In the genomic region with DNA sequence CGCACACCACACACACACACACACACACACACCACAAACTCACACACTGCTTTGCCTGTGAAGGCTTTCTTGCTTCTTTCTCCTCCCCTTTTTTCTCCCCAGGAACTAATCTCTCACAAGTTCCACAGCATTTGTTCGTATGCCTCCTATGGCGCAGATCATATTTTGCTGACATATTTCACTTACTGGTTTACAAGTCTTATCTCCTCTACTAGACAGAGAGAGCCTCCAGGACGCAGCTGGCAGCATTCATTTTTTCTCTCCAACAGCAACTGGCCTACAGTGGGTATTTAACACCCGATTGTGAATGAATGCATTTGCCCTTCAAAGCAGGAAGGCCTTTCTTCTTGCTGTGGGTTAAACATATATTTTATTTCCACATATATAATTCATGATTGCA, we compare ENCODE assay signal across 2 cellular contexts.
TF ChIP-seq lines count a peak whose summit lies in the region.

No MANE protein-coding gene starts in this region.

TF ChIP-seq in SK-N-SH, 30 proteins besides CTCF, POLR2A, EP300 and RAD21 (continued from another document):
- TF ChIP-seq SIN3A (IDR thresholded peaks at IDR 0.05; ENCODE audit: borderline replicate concordance, low read depth, low read length) (no peak), YY1 (IDR thresholded peaks at IDR 0.05; ENCODE audit: low read depth) (no peak), RCOR1 (IDR thresholded peaks at IDR 0.05; ENCODE audit: low read length) (no peak), FOSL2 (IDR thresholded peaks at IDR 0.05; ENCODE audit: borderline replicate concordance, low read depth) (no peak), RFX5 (IDR thresholded peaks at IDR 0.05; ENCODE audit: low read length) (no peak)
- TF ChIP-seq, protein P1, sequence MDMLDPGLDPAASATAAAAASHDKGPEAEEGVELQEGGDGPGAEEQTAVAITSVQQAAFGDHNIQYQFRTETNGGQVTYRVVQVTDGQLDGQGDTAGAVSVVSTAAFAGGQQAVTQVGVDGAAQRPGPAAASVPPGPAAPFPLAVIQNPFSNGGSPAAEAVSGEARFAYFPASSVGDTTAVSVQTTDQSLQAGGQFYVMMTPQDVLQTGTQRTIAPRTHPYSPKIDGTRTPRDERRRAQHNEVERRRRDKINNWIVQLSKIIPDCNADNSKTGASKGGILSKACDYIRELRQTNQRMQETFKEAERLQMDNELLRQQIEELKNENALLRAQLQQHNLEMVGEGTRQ (IDR thresholded peaks at IDR 0.05; ENCODE audit: borderline replicate concordance, low read depth, low read length) = no peak

TF ChIP-seq in SK-N-SH treated with all-trans-retinoic acid at 6 μM for 48 hours, 23 proteins besides CTCF, POLR2A, EP300 and RAD21 (continued from another document):
- TF ChIP-seq, protein P2, sequence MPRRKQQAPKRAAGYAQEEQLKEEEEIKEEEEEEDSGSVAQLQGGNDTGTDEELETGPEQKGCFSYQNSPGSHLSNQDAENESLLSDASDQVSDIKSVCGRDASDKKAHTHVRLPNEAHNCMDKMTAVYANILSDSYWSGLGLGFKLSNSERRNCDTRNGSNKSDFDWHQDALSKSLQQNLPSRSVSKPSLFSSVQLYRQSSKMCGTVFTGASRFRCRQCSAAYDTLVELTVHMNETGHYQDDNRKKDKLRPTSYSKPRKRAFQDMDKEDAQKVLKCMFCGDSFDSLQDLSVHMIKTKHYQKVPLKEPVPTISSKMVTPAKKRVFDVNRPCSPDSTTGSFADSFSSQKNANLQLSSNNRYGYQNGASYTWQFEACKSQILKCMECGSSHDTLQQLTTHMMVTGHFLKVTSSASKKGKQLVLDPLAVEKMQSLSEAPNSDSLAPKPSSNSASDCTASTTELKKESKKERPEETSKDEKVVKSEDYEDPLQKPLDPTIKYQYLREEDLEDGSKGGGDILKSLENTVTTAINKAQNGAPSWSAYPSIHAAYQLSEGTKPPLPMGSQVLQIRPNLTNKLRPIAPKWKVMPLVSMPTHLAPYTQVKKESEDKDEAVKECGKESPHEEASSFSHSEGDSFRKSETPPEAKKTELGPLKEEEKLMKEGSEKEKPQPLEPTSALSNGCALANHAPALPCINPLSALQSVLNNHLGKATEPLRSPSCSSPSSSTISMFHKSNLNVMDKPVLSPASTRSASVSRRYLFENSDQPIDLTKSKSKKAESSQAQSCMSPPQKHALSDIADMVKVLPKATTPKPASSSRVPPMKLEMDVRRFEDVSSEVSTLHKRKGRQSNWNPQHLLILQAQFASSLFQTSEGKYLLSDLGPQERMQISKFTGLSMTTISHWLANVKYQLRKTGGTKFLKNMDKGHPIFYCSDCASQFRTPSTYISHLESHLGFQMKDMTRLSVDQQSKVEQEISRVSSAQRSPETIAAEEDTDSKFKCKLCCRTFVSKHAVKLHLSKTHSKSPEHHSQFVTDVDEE (CRISPR knock-in tag; IDR thresholded peaks at IDR 0.05) = no peak
- TF ChIP-seq TCF4 (CRISPR knock-in tag; IDR thresholded peaks at IDR 0.05; ENCODE audit: borderline replicate concordance) = no peak
- TF ChIP-seq ZC3H10 (CRISPR knock-in tag; IDR thresholded peaks at IDR 0.05) = no peak
- no peak for TF ChIP-seq OSR1 (CRISPR knock-in tag; IDR thresholded peaks at IDR 0.05)
- no peak for TF ChIP-seq ISL1 (CRISPR knock-in tag; IDR thresholded peaks at IDR 0.05)
- TF ChIP-seq GLIS3 (CRISPR knock-in tag; IDR thresholded peaks at IDR 0.05) = no peak
- TF ChIP-seq, protein P3, sequence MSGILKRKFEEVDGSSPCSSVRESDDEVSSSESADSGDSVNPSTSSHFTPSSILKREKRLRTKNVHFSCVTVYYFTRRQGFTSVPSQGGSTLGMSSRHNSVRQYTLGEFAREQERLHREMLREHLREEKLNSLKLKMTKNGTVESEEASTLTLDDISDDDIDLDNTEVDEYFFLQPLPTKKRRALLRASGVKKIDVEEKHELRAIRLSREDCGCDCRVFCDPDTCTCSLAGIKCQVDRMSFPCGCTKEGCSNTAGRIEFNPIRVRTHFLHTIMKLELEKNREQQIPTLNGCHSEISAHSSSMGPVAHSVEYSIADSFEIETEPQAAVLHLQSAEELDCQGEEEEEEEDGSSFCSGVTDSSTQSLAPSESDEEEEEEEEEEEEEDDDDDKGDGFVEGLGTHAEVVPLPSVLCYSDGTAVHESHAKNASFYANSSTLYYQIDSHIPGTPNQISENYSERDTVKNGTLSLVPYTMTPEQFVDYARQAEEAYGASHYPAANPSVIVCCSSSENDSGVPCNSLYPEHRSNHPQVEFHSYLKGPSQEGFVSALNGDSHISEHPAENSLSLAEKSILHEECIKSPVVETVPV (CRISPR knock-in tag; IDR thresholded peaks at IDR 0.05) = no peak
- no peak for TF ChIP-seq RARB (CRISPR knock-in tag; IDR thresholded peaks at IDR 0.05)
- no peak for TF ChIP-seq ZNF565 (CRISPR knock-in tag; conservative IDR thresholded peaks at IDR 0.05; ENCODE audit: low read depth)
- TF ChIP-seq, protein P4, sequence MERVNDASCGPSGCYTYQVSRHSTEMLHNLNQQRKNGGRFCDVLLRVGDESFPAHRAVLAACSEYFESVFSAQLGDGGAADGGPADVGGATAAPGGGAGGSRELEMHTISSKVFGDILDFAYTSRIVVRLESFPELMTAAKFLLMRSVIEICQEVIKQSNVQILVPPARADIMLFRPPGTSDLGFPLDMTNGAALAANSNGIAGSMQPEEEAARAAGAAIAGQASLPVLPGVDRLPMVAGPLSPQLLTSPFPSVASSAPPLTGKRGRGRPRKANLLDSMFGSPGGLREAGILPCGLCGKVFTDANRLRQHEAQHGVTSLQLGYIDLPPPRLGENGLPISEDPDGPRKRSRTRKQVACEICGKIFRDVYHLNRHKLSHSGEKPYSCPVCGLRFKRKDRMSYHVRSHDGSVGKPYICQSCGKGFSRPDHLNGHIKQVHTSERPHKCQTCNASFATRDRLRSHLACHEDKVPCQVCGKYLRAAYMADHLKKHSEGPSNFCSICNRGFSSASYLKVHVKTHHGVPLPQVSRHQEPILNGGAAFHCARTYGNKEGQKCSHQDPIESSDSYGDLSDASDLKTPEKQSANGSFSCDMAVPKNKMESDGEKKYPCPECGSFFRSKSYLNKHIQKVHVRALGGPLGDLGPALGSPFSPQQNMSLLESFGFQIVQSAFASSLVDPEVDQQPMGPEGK (CRISPR knock-in tag; IDR thresholded peaks at IDR 0.05; ENCODE audit: borderline replicate concordance) = no peak
- TF ChIP-seq ZFP3 (CRISPR knock-in tag; IDR thresholded peaks at IDR 0.05) = no peak
- no peak for TF ChIP-seq ZFP30 (CRISPR knock-in tag; IDR thresholded peaks at IDR 0.05)
- TF ChIP-seq ESRRG (CRISPR knock-in tag; IDR thresholded peaks at IDR 0.05) = no peak
